Comparison of ENCODE assay signal across 1 cellular context in genomic region chr15:63793046-63793483, GRCh38.
TF ChIP-seq lines count a peak whose summit lies in the region.

No MANE protein-coding gene starts in this region.

TF ChIP-seq in K562, 482 proteins besides CTCF, POLR2A, EP300 and RAD21 (continued from another document and continues in another):
- no peak for TF ChIP-seq TRIM25 (IDR thresholded peaks at IDR 0.05; ENCODE audit: borderline replicate concordance)
- TF ChIP-seq ADNP (tag; IDR thresholded peaks at IDR 0.05) = no peak
- TF ChIP-seq ESRRB (CRISPR knock-in tag; IDR thresholded peaks at IDR 0.05; ENCODE audit: borderline replicate concordance) = no peak
- TF ChIP-seq, protein P1, sequence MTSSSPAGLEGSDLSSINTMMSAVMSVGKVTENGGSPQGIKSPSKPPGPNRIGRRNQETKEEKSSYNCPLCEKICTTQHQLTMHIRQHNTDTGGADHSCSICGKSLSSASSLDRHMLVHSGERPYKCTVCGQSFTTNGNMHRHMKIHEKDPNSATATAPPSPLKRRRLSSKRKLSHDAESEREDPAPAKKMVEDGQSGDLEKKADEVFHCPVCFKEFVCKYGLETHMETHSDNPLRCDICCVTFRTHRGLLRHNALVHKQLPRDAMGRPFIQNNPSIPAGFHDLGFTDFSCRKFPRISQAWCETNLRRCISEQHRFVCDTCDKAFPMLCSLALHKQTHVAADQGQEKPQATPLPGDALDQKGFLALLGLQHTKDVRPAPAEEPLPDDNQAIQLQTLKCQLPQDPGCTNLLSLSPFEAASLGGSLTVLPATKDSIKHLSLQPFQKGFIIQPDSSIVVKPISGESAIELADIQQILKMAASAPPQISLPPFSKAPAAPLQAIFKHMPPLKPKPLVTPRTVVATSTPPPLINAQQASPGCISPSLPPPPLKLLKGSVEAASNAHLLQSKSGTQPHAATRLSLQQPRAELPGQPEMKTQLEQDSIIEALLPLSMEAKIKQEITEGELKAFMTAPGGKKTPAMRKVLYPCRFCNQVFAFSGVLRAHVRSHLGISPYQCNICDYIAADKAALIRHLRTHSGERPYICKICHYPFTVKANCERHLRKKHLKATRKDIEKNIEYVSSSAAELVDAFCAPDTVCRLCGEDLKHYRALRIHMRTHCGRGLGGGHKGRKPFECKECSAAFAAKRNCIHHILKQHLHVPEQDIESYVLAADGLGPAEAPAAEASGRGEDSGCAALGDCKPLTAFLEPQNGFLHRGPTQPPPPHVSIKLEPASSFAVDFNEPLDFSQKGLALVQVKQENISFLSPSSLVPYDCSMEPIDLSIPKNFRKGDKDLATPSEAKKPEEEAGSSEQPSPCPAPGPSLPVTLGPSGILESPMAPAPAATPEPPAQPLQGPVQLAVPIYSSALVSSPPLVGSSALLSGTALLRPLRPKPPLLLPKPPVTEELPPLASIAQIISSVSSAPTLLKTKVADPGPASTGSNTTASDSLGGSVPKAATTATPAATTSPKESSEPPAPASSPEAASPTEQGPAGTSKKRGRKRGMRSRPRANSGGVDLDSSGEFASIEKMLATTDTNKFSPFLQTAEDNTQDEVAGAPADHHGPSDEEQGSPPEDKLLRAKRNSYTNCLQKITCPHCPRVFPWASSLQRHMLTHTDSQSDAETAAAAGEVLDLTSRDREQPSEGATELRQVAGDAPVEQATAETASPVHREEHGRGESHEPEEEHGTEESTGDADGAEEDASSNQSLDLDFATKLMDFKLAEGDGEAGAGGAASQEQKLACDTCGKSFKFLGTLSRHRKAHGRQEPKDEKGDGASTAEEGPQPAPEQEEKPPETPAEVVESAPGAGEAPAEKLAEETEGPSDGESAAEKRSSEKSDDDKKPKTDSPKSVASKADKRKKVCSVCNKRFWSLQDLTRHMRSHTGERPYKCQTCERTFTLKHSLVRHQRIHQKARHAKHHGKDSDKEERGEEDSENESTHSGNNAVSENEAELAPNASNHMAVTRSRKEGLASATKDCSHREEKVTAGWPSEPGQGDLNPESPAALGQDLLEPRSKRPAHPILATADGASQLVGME (CRISPR knock-in tag; IDR thresholded peaks at IDR 0.05) = peak; percentile 93
- TF ChIP-seq TRIM28 (IDR thresholded peaks at IDR 0.05) = no peak
- TF ChIP-seq, protein P2, sequence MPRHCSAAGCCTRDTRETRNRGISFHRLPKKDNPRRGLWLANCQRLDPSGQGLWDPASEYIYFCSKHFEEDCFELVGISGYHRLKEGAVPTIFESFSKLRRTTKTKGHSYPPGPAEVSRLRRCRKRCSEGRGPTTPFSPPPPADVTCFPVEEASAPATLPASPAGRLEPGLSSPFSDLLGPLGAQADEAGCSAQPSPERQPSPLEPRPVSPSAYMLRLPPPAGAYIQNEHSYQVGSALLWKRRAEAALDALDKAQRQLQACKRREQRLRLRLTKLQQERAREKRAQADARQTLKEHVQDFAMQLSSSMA (CRISPR knock-in tag; IDR thresholded peaks at IDR 0.05) = no peak
- peak; percentile 91 for TF ChIP-seq PYGO2 (tag; IDR thresholded peaks at IDR 0.05)
- no peak for TF ChIP-seq GABPB1 (CRISPR knock-in tag; IDR thresholded peaks at IDR 0.05)
- TF ChIP-seq ZNF282 (CRISPR knock-in tag; IDR thresholded peaks at IDR 0.05) = no peak
- TF ChIP-seq IFI16 (CRISPR knock-in tag; IDR thresholded peaks at IDR 0.05) = peak; percentile 85
- TF ChIP-seq MIER1 (IDR thresholded peaks at IDR 0.05; ENCODE audit: low read depth) = no peak
- no peak for TF ChIP-seq FOXM1 (IDR thresholded peaks at IDR 0.05; ENCODE audit: low read depth)
- no peak for TF ChIP-seq FOXM1 (CRISPR knock-in tag; IDR thresholded peaks at IDR 0.05; ENCODE audit: low read depth)
- TF ChIP-seq SRSF3 (IDR thresholded peaks at IDR 0.05; ENCODE audit: insufficient read depth, low read length) = no peak
- TF ChIP-seq ELF1 (tag; IDR thresholded peaks at IDR 0.05) = no peak
- no peak for TF ChIP-seq SMC3 (conservative IDR thresholded peaks at IDR 0.05; ENCODE audit: insufficient read depth, low read depth, low read length)
- TF ChIP-seq KDM1A (IDR thresholded peaks at IDR 0.05) = no peak
- TF ChIP-seq, protein P3, sequence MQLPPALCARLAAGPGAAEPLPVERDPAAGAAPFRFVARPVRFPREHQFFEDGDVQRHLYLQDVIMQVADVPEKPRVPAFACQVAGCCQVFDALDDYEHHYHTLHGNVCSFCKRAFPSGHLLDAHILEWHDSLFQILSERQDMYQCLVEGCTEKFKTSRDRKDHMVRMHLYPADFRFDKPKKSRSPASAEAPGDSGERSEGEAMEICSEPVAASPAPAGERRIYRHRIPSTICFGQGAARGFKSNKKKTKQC (CRISPR knock-in tag; IDR thresholded peaks at IDR 0.05) = no peak
- TF ChIP-seq TEAD1 (CRISPR knock-in tag; IDR thresholded peaks at IDR 0.05) = peak in 1 of 2 experiments; percentile 96; a peak in 2 of 4 replicates
- no peak for TF ChIP-seq MAFF (IDR thresholded peaks at IDR 0.05; ENCODE audit: low read length)
- TF ChIP-seq ZNF57 (CRISPR knock-in tag; IDR thresholded peaks at IDR 0.05) = peak; percentile 87; the same call in 1 of the 2 replicates
- no peak for TF ChIP-seq SMAD2 (IDR thresholded peaks at IDR 0.05; ENCODE audit: low read depth, low read length)
- TF ChIP-seq HEY1 (CRISPR knock-in tag; IDR thresholded peaks at IDR 0.05; ENCODE audit: borderline replicate concordance) = no peak
- no peak for TF ChIP-seq E2F4 (CRISPR knock-in tag; IDR thresholded peaks at IDR 0.05; ENCODE audit: low read depth)
- no peak for TF ChIP-seq IRF2 (CRISPR knock-in tag; IDR thresholded peaks at IDR 0.05)
- TF ChIP-seq ZNF766 (CRISPR knock-in tag; conservative IDR thresholded peaks at IDR 0.05) = peak; percentile 97
- TF ChIP-seq MXD1 (CRISPR knock-in tag; IDR thresholded peaks at IDR 0.05; ENCODE audit: borderline replicate concordance, poor library complexity, severe bottlenecking) = peak; percentile 41
- TF ChIP-seq, protein P4, sequence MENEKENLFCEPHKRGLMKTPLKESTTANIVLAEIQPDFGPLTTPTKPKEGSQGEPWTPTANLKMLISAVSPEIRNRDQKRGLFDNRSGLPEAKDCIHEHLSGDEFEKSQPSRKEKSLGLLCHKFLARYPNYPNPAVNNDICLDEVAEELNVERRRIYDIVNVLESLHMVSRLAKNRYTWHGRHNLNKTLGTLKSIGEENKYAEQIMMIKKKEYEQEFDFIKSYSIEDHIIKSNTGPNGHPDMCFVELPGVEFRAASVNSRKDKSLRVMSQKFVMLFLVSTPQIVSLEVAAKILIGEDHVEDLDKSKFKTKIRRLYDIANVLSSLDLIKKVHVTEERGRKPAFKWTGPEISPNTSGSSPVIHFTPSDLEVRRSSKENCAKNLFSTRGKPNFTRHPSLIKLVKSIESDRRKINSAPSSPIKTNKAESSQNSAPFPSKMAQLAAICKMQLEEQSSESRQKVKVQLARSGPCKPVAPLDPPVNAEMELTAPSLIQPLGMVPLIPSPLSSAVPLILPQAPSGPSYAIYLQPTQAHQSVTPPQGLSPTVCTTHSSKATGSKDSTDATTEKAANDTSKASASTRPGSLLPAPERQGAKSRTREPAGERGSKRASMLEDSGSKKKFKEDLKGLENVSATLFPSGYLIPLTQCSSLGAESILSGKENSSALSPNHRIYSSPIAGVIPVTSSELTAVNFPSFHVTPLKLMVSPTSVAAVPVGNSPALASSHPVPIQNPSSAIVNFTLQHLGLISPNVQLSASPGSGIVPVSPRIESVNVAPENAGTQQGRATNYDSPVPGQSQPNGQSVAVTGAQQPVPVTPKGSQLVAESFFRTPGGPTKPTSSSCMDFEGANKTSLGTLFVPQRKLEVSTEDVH (IDR thresholded peaks at IDR 0.05; ENCODE audit: low read depth, partially characterized antibody) = no peak
- no peak for TF ChIP-seq PHF8 (IDR thresholded peaks at IDR 0.05; ENCODE audit: borderline replicate concordance, low read length)
- peak; percentile 98 for TF ChIP-seq SMAD4 (CRISPR knock-in tag; conservative IDR thresholded peaks at IDR 0.05)
- TF ChIP-seq ZNF384 (IDR thresholded peaks at IDR 0.05; ENCODE audit: low read depth, low read length) = no peak
- no peak for TF ChIP-seq CREBBP (IDR thresholded peaks at IDR 0.05; ENCODE audit: low read depth, low read length)
- no peak for TF ChIP-seq KAT7 (CRISPR knock-in tag; IDR thresholded peaks at IDR 0.05; ENCODE audit: borderline replicate concordance)
- TF ChIP-seq CHD1 (IDR thresholded peaks at IDR 0.05; ENCODE audit: low read length) = no peak
- no peak for TF ChIP-seq NFIC (IDR thresholded peaks at IDR 0.05)
- TF ChIP-seq ZNF584 (CRISPR knock-in tag; IDR thresholded peaks at IDR 0.05; ENCODE audit: low read depth) = peak; percentile 99
- no peak for TF ChIP-seq HMGN3 (IDR thresholded peaks at IDR 0.05; ENCODE audit: borderline replicate concordance, extremely low read depth, insufficient read length, low read depth, low read length)
- TF ChIP-seq ZNF197 (CRISPR knock-in tag; IDR thresholded peaks at IDR 0.05; ENCODE audit: low read depth) = peak; percentile 92
- no peak for TF ChIP-seq CCNT2 (IDR thresholded peaks at IDR 0.05; ENCODE audit: borderline replicate concordance, extremely low read depth, insufficient read length, low read depth, low read length)
- TF ChIP-seq ATF1 (CRISPR knock-in tag; IDR thresholded peaks at IDR 0.05) = no peak
- TF ChIP-seq ATF1 (tag; IDR thresholded peaks at IDR 0.05) = peak; percentile 63; the same call in 1 of the 2 replicates
- no peak for TF ChIP-seq XRCC3 (IDR thresholded peaks at IDR 0.05)
- TF ChIP-seq SAP30 (IDR thresholded peaks at IDR 0.05; ENCODE audit: borderline replicate concordance, insufficient read depth, low read depth, low read length, poor library complexity, severe bottlenecking) = no peak
- TF ChIP-seq SRSF7 (optimal IDR thresholded peaks at IDR 0.05; ENCODE audit: low read depth, low read length) = no peak
- no peak for TF ChIP-seq HOXB6 (CRISPR knock-in tag; IDR thresholded peaks at IDR 0.05; ENCODE audit: borderline replicate concordance)
- no peak for TF ChIP-seq U2AF1 (optimal IDR thresholded peaks at IDR 0.05; ENCODE audit: low read depth, low read length)
- no peak for TF ChIP-seq SP1 (CRISPR knock-in tag; IDR thresholded peaks at IDR 0.05)
- TF ChIP-seq, protein P5, sequence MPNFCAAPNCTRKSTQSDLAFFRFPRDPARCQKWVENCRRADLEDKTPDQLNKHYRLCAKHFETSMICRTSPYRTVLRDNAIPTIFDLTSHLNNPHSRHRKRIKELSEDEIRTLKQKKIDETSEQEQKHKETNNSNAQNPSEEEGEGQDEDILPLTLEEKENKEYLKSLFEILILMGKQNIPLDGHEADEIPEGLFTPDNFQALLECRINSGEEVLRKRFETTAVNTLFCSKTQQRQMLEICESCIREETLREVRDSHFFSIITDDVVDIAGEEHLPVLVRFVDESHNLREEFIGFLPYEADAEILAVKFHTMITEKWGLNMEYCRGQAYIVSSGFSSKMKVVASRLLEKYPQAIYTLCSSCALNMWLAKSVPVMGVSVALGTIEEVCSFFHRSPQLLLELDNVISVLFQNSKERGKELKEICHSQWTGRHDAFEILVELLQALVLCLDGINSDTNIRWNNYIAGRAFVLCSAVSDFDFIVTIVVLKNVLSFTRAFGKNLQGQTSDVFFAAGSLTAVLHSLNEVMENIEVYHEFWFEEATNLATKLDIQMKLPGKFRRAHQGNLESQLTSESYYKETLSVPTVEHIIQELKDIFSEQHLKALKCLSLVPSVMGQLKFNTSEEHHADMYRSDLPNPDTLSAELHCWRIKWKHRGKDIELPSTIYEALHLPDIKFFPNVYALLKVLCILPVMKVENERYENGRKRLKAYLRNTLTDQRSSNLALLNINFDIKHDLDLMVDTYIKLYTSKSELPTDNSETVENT (CRISPR knock-in tag; IDR thresholded peaks at IDR 0.05) = no peak
- no peak for TF ChIP-seq HNRNPL (IDR thresholded peaks at IDR 0.05; ENCODE audit: low read depth, low read length)
- no peak for TF ChIP-seq BRF2 (IDR thresholded peaks at IDR 0.05; ENCODE audit: borderline replicate concordance, insufficient read depth, insufficient read length)
- no peak for TF ChIP-seq EHMT2 (IDR thresholded peaks at IDR 0.05)
- no peak for TF ChIP-seq NR3C1 (CRISPR knock-in tag; IDR thresholded peaks at IDR 0.05)
- TF ChIP-seq CGGBP1 (CRISPR knock-in tag; IDR thresholded peaks at IDR 0.05) = no peak
- peak; percentile 98; the same call in 1 of the 2 replicates for TF ChIP-seq NR4A1 (CRISPR knock-in tag; IDR thresholded peaks at IDR 0.05)
- TF ChIP-seq NR4A1 (tag; IDR thresholded peaks at IDR 0.05) = peak; percentile 99
- TF ChIP-seq MEIS2 (IDR thresholded peaks at IDR 0.05; ENCODE audit: partially characterized antibody) = no peak
